Comparison of ENCODE assay signal across 2 cellular contexts in the genomic region with DNA sequence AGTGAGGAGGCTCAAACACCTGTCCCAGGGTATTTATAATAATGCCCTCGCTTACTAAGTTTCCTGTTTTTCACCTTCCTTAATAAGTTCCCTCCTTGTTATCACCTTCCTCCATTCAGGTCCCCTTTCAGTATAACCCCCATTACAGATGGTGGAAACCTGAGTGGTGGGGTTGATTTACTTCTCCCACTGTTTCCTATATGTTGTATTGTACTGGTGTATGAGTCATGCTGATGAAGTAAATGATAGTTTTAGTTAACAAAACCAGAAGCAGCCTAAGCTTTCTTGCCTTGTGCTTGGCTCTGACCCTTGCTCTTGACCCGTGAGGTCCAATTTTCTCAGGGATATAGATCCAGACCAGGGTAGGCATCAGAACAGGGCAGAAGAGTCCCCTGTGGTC.
A peak's percentile ranks its signal among the peaks of the same experiment; 100 is the strongest.
TF ChIP-seq lines count a peak whose summit lies in the region.

No MANE protein-coding gene starts in this region.

TF ChIP-seq in endothelial cell of umbilical vein, 7 proteins besides CTCF, POLR2A, EP300 and RAD21:
- peak; percentile 73 for TF ChIP-seq FOS (IDR thresholded peaks at IDR 0.05; ENCODE audit: borderline replicate concordance, insufficient read depth, low read length)
- TF ChIP-seq GATA2 (IDR thresholded peaks at IDR 0.05; ENCODE audit: insufficient read depth, insufficient read length, low read depth, low read length), result peak; percentile 68
- TF ChIP-seq MYC (IDR thresholded peaks at IDR 0.05; ENCODE audit: low read depth, low read length), result no peak
- TF ChIP-seq POLR2AphosphoS5 (IDR thresholded peaks at IDR 0.05; ENCODE audit: insufficient read depth, low read depth, low read length), result no peak
- TF ChIP-seq EZH2 (IDR thresholded peaks at IDR 0.05; ENCODE audit: borderline replicate concordance, low read depth, low read length, severe bottlenecking), result no peak
- TF ChIP-seq JUN (IDR thresholded peaks at IDR 0.05; ENCODE audit: borderline replicate concordance, insufficient read depth, insufficient read length, low read depth), result no peak
- TF ChIP-seq, protein P1, sequence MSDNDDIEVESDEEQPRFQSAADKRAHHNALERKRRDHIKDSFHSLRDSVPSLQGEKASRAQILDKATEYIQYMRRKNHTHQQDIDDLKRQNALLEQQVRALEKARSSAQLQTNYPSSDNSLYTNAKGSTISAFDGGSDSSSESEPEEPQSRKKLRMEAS (IDR thresholded peaks at IDR 0.05; ENCODE audit: insufficient read depth, insufficient read length), result no peak

TF ChIP-seq in SK-N-SH, 30 proteins besides CTCF, POLR2A, EP300 and RAD21:
- TF ChIP-seq GATA2 (CRISPR knock-in tag; IDR thresholded peaks at IDR 0.05) (no peak), SIN3A (IDR thresholded peaks at IDR 0.05; ENCODE audit: borderline replicate concordance, low read depth, low read length) (no peak), POLR2AphosphoS5 (IDR thresholded peaks at IDR 0.05; ENCODE audit: low read depth, low read length) (no peak), FOSL2 (IDR thresholded peaks at IDR 0.05; ENCODE audit: borderline replicate concordance, low read depth) (no peak), TAF1 (IDR thresholded peaks at IDR 0.05; ENCODE audit: borderline replicate concordance, low read depth, low read length) (no peak), CHD2 (IDR thresholded peaks at IDR 0.05; ENCODE audit: low read length, partially characterized antibody) (no peak), JUND (IDR thresholded peaks at IDR 0.05) (no peak), RFX5 (IDR thresholded peaks at IDR 0.05; ENCODE audit: low read length) (no peak), NFIC (IDR thresholded peaks at IDR 0.05; ENCODE audit: borderline replicate concordance) (no peak), RXRA (IDR thresholded peaks at IDR 0.05; ENCODE audit: borderline replicate concordance, low read depth) (no peak)
- TF ChIP-seq, protein P1 (IDR thresholded peaks at IDR 0.05; ENCODE audit: low read depth), result no peak
- TF ChIP-seq, protein P2, sequence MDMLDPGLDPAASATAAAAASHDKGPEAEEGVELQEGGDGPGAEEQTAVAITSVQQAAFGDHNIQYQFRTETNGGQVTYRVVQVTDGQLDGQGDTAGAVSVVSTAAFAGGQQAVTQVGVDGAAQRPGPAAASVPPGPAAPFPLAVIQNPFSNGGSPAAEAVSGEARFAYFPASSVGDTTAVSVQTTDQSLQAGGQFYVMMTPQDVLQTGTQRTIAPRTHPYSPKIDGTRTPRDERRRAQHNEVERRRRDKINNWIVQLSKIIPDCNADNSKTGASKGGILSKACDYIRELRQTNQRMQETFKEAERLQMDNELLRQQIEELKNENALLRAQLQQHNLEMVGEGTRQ (IDR thresholded peaks at IDR 0.05; ENCODE audit: borderline replicate concordance, low read depth, low read length), result no peak
